In the genomic region with DNA sequence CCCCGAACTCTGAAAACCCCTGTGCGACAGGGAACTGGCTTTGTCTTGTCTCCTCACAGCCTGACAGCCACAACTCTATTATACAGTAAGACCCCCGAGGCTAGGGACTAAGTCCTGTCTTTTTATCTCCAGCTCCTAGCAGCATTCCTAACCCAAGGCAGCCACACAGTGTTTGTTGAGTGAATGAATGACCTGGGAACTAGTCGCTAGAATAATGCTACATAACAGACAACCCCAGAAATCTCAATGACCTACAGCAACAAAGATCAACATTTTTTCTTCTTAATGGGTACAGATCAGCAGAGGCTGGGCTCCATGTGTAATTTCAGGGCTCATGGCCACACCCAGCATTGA, we compare ENCODE assay signal across 8 cellular contexts.
DNase-seq lines count a peak whose midpoint lies in the region; ATAC-seq and TF ChIP-seq lines count a peak whose summit lies in the region.

No MANE protein-coding gene starts in this region.

- H3K27ac Mint-ChIP-seq in central memory CD8-positive, alpha-beta T cell (ENCODE audit: low read depth): peak overlapping the region; percentile 98
- H3K27ac Mint-ChIP-seq in naive thymus-derived CD4-positive, alpha-beta T cell: peak overlapping the region; percentile 65 to 99 (median 98)

- peaks cover under 1% of the 10 kb centered on the region for H3K27me3 ChIP-seq in left ventricle myocardium inferior (ENCODE audit: low read depth)
- H3K27me3 ChIP-seq in naive thymus-derived CD4-positive, alpha-beta T cell (ENCODE audit: control insufficient read depth in 2 of 2, insufficient read depth in 2 of 2, low read length in 2 of 2): no peaks in the 10 kb centered on the region
- H3K27me3 ChIP-seq in uterus: no peaks in the 10 kb centered on the region

- TF ChIP-seq POLR2A in uterus (IDR thresholded peaks at IDR 0.05): no peak

- intact Hi-C loops in left ventricle myocardium inferior (cut with micrococcal nuclease) (no loop called here), cardiac septum (cut with DNase I) (no loop called here), uterus (cut with DNase I; ENCODE audit: low total_unique reads) (no loop called here)
- intact Hi-C loops in naive thymus-derived CD4-positive, alpha-beta T cell (cut with micrococcal nuclease): loop anchor here (2.0 to 10.0 kb wide), 4 partner anchors 114 to 442 kb away; no protein-coding TSS in a partner anchor

- TF ChIP-seq CTCF in left ventricle myocardium inferior (IDR thresholded peaks at IDR 0.05; ENCODE audit: borderline replicate concordance) (no peak), uterus (IDR thresholded peaks at IDR 0.05) (no peak)

- peak overlapping the region; percentile 82 for H3K27ac ChIP-seq in left ventricle myocardium inferior (replicated peaks)
- peak overlapping the region; percentile 92 for H3K27ac ChIP-seq in naive thymus-derived CD4-positive, alpha-beta T cell (ENCODE audit: low read depth, low read length)
- H3K27ac ChIP-seq in uterus: peak overlapping the region; percentile 52 to 69

- ATAC-seq in central memory CD8-positive, alpha-beta T cell (replicated peaks; ENCODE audit: extremely low read depth, poor library complexity, severe bottlenecking): no peak
- ATAC-seq in naive thymus-derived CD4-positive, alpha-beta T cell: no peak

- peaks cover 69% of the 10 kb centered on the region for H3K4me1 Mint-ChIP-seq in central memory CD8-positive, alpha-beta T cell
- H3K4me1 Mint-ChIP-seq in naive thymus-derived CD4-positive, alpha-beta T cell: peaks cover 26 to 68% (median 58%) of the 10 kb centered on the region in 7 donors

- no peaks in the 10 kb centered on the region for H3K9me3 ChIP-seq in left ventricle myocardium inferior (replicated peaks)
- H3K9me3 ChIP-seq in naive thymus-derived CD4-positive, alpha-beta T cell (ENCODE audit: control insufficient read depth in 2 of 3, low read length in 3 of 3): no peaks in the 10 kb centered on the region
- no peaks in the 10 kb centered on the region for H3K9me3 ChIP-seq in uterus

- DNase-seq in left ventricle myocardium inferior (no peak), cardiac septum (ENCODE audit: low spot score) (no peak), uterus (no peak), NCI-H526 (lab: John Stamatoyannopoulos, UW) (no peak), DMS 273 (lab: John Stamatoyannopoulos, UW; ENCODE audit: unreplicated experiment) (no peak)
- no peak for DNase-seq in central memory CD8-positive, alpha-beta T cell (ENCODE audit: low spot score in 2 of 2)
- DNase-seq in naive thymus-derived CD4-positive, alpha-beta T cell: no peak
- no peak for DNase-seq in stimulated activated CD4-positive, alpha-beta T cell treated with anti-CD3 and anti-CD28 coated beads, Interleukin-12 subunit alpha, Interleukin-12 subunit beta, amount 100 ng/mL, for 4 hours

- no peaks in the 10 kb centered on the region for H3K27me3 Mint-ChIP-seq in central memory CD8-positive, alpha-beta T cell
- peaks cover 0 to 58% (median 0%) of the 10 kb centered on the region in 5 donors for H3K27me3 Mint-ChIP-seq in naive thymus-derived CD4-positive, alpha-beta T cell

- H3K36me3 ChIP-seq in left ventricle myocardium inferior (no peaks in the 10 kb centered on the region), uterus (no peaks in the 10 kb centered on the region)
- no peaks in the 10 kb centered on the region for H3K36me3 ChIP-seq in naive thymus-derived CD4-positive, alpha-beta T cell (ENCODE audit: control insufficient read depth in 2 of 3, insufficient read depth in 3 of 3, low read length in 3 of 3)

- H3K4me3 ChIP-seq in left ventricle myocardium inferior (peak overlapping the region; percentile 74), uterus (peak overlapping the region in 1 of 2 donors; percentile 49)
- H3K4me3 ChIP-seq in naive thymus-derived CD4-positive, alpha-beta T cell (ENCODE audit: low read length): peak overlapping the region; percentile 80

- peaks cover 15% of the 10 kb centered on the region for H3K36me3 Mint-ChIP-seq in central memory CD8-positive, alpha-beta T cell (ENCODE audit: insufficient read depth)
- peaks cover 0 to 1% (median 0%) of the 10 kb centered on the region in 5 donors for H3K36me3 Mint-ChIP-seq in naive thymus-derived CD4-positive, alpha-beta T cell

- POLR2A ChIA-PET in naive thymus-derived CD4-positive, alpha-beta T cell (lab: Charles Lee): interaction anchor here (0.7 to 9.2 kb wide), 15 partner anchors 9 to 275 kb away, joined by 3 to 141 read pairs (median 5); a partner anchor contains a TSS

- peak overlapping the region; percentile 88 for H3K4me3 Mint-ChIP-seq in central memory CD8-positive, alpha-beta T cell
- H3K4me3 Mint-ChIP-seq in naive thymus-derived CD4-positive, alpha-beta T cell: peak overlapping the region; percentile 84 to 97 (median 92)

- H3K4me1 ChIP-seq in left ventricle myocardium inferior (peaks cover 37% of the 10 kb centered on the region), uterus (peaks cover 0 to 10% of the 10 kb centered on the region in 2 donors)
- peaks cover 36 to 40% of the 10 kb centered on the region in 2 donors for H3K4me1 ChIP-seq in naive thymus-derived CD4-positive, alpha-beta T cell (ENCODE audit: control insufficient read depth in 2 of 2, insufficient read depth in 2 of 2, low read length in 2 of 2)

- H3K9me3 Mint-ChIP-seq in central memory CD8-positive, alpha-beta T cell: no peaks in the 10 kb centered on the region
- H3K9me3 Mint-ChIP-seq in naive thymus-derived CD4-positive, alpha-beta T cell: no peaks in the 10 kb centered on the region

- CTCF ChIA-PET in naive thymus-derived CD4-positive, alpha-beta T cell (lab: Charles Lee): no interaction called here

Comparison
In these comparisons a context has a peak if more than half of its experiments do, and no peak if none do; other contexts are left out.
1. intact Hi-C loops: an anchor here in naive thymus-derived CD4-positive, alpha-beta T cell (2.0 to 10.0 kb wide); none called in left ventricle myocardium inferior, cardiac septum and uterus.